ENCODE assay signal across 26 cellular contexts in genomic region chr2:177716484-177716883, GRCh38.
DNase-seq lines count a peak whose midpoint lies in the region; ATAC-seq, FAIRE-seq and TF ChIP-seq lines count a peak whose summit lies in the region.
"Had no signal": no experiment of that assay in that cellular context is flagged by ENCODE, and none has a peak within 500 bp of the region (broad histone marks: within the 10 kb centered on the region; RNA-seq: fewer than 3 reads in every experiment).

No MANE protein-coding gene starts in this region.

- no peak for DNase-seq in mesothelial cell of epicardium (ENCODE audit: low spot score in 2 of 2, unreplicated experiment in 2 of 2)
- DNase-seq in ecto neural progenitor cell (ENCODE audit: low spot score): no peak
- no peak for DNase-seq in NCI-H2107 treated with DMSO at 0.1 percent for 48 hours (lab: John Stamatoyannopoulos, UW; ENCODE audit: unreplicated experiment)
- DNase-seq: 8988T; ACHN; BE2C; C1 segment of cervical spinal cord; CD4-positive, alpha-beta memory T cell; CD4-positive, CD25-positive, alpha-beta regulatory T cell; CD8-positive, alpha-beta memory T cell; COR-L47; DMS 273 treated with DMSO at 0.1 percent for 48 hours; DMS153; DMS53; DMS79; DND-41; EL; GDM1 had no signal

- TF ChIP-seq CTCF in mesothelial cell of epicardium (IDR thresholded peaks at IDR 0.05; ENCODE audit: unreplicated experiment): no peak

- H3K27me3 Mint-ChIP-seq in mesothelial cell of epicardium (ENCODE audit: low read depth): no peaks in the 10 kb centered on the region
- H3K27me3 Mint-ChIP-seq: CD4-positive, CD25-positive, alpha-beta regulatory T cell had no signal

- peak; percentile 17 for FAIRE-seq in TTC549 (lab: Jason Lieb, UNC)
- FAIRE-seq: A204.1, GM12878, GM12892, GM18507, GM19239 had no signal

- H3K36me3 Mint-ChIP-seq in mesothelial cell of epicardium: peaks cover 2% of the 10 kb centered on the region
- H3K36me3 Mint-ChIP-seq: CD14-positive monocyte; CD4-positive, alpha-beta memory T cell; CD4-positive, CD25-positive, alpha-beta regulatory T cell; CD8-positive, alpha-beta memory T cell had no signal

- no peak overlapping the region for H3K4me3 Mint-ChIP-seq in mesothelial cell of epicardium
- H3K4me3 Mint-ChIP-seq: CD14-positive monocyte; CD4-positive, alpha-beta memory T cell; CD4-positive, CD25-positive, alpha-beta regulatory T cell; CD8-positive, alpha-beta memory T cell had no signal

- peaks cover 45% of the 10 kb centered on the region for H3K4me1 Mint-ChIP-seq in mesothelial cell of epicardium
- H3K4me1 Mint-ChIP-seq: CD14-positive monocyte; CD4-positive, alpha-beta memory T cell; CD4-positive, CD25-positive, alpha-beta regulatory T cell; CD8-positive, alpha-beta memory T cell had no signal

- peak overlapping the region; percentile 78 for H3K27ac Mint-ChIP-seq in mesothelial cell of epicardium
- H3K27ac Mint-ChIP-seq: CD14-positive monocyte; CD4-positive, CD25-positive, alpha-beta regulatory T cell; CD8-positive, alpha-beta memory T cell had no signal

- no peaks in the 10 kb centered on the region for H3K9me3 Mint-ChIP-seq in mesothelial cell of epicardium
- H3K9me3 Mint-ChIP-seq: CD14-positive monocyte; CD4-positive, alpha-beta memory T cell; CD8-positive, alpha-beta memory T cell had no signal

- ATAC-seq in HG03135 (IDR thresholded peaks at IDR 0.05; ENCODE audit: unreplicated experiment): no peak
- ATAC-seq: GM12878 had no signal
